Comparison of ENCODE assay signal across 25 cellular contexts in genomic region chr12:47267571-47267970, GRCh38.
DNase-seq lines count a peak whose midpoint lies in the region; ATAC-seq and TF ChIP-seq lines count a peak whose summit lies in the region.
"Had no signal": no experiment of that assay in that cellular context is flagged by ENCODE, and none has a peak within 500 bp of the region (broad histone marks: within the 10 kb centered on the region; RNA-seq: fewer than 3 reads in every experiment).

No MANE protein-coding gene starts in this region.

- no peak overlapping the region for H3K27ac Mint-ChIP-seq in effector memory CD8-positive, alpha-beta T cell
- H3K27ac Mint-ChIP-seq: activated CD4-positive, alpha-beta T cell treated with anti-CD3 and anti-CD28 coated beads for 36 hours; activated T-cell treated with anti-CD3 and anti-CD28 coated beads, Interleukin-2, amount 50 U/mL, for 24 hours; dendritic cell treated with granulocyte-macrophage colony-stimulating factor and Interleukin-4, amounts not matched to agents 40 ng/mL and 50 ng/mL, for 4 days; natural killer cell had no signal

- H3F3A ChIP-seq in PC-9 (ENCODE audit: insufficient read depth, low read depth), result peaks cover 35% of the 10 kb centered on the region

- CTCF ChIA-PET in PC-9 (lab: Charles Lee), result interaction anchor here (0.6 kb wide), 1 partner anchor 504 kb away, joined by 3 read pairs; no protein-coding TSS in a partner anchor

- no peaks in the 10 kb centered on the region for H3K36me3 Mint-ChIP-seq in effector memory CD8-positive, alpha-beta T cell (ENCODE audit: insufficient read depth)
- H3K36me3 Mint-ChIP-seq: natural killer cell had no signal

- H3K4me3 ChIP-seq in PC-9, result no peak overlapping the region
- H3K4me3 ChIP-seq in prostate gland, result no peak overlapping the region
- H3K4me3 ChIP-seq: cardiac muscle cell, heart right ventricle had no signal

- H3K36me3 ChIP-seq in PC-9 (ENCODE audit: low read depth), result no peaks in the 10 kb centered on the region
- no peaks in the 10 kb centered on the region for H3K36me3 ChIP-seq in prostate gland
- H3K36me3 ChIP-seq: cardiac muscle cell, heart right ventricle had no signal

- POLR2A ChIA-PET in PC-9 (lab: Charles Lee; ENCODE audit: unreplicated experiment), result interaction anchor here (0.8 kb wide), 1 partner anchor 122 kb away, joined by 6 read pairs; no protein-coding TSS in a partner anchor

- ATAC-seq in HG02970 (IDR thresholded peaks at IDR 0.05; ENCODE audit: low FRiP score, unreplicated experiment), result no peak
- no peak for ATAC-seq in effector memory CD8-positive, alpha-beta T cell (replicated peaks)
- ATAC-seq: activated CD4-positive, alpha-beta T cell treated with anti-CD3 and anti-CD28 coated beads for 36 hours; heart right ventricle; natural killer cell had no signal

- H2AFZ ChIP-seq in PC-9, result no peak overlapping the region

- DNase-seq in EH (ENCODE audit: low read depth) (peak; percentile 79), PC-9 (no peak), epithelial cell of prostate (ENCODE audit: low read depth, low spot score) (peak; percentile 90), prostate gland (ENCODE audit: low spot score) (peak; percentile 21), GM20000 (ENCODE audit: low spot score) (no peak), HuH-7.5 (ENCODE audit: low spot score) (no peak)
- DNase-seq in effector memory CD8-positive, alpha-beta T cell, result no peak
- DNase-seq: ACHN; activated CD4-positive, alpha-beta T cell treated with anti-CD3 and anti-CD28 coated beads for 36 hours; activated CD8-positive, alpha-beta memory T cell treated with anti-CD3 and anti-CD28 coated beads for 24 hours; activated T-cell treated with anti-CD3 and anti-CD28 coated beads, Interleukin-2, amount 50 U/mL, for 24 hours; C1 segment of cervical spinal cord; GOT3; heart right ventricle; KG1; MV-4-11; natural killer cell; NCI-H1694 treated with DMSO at 0.1 percent for 48 hours; NCI-H2171 treated with DMSO at 0.1 percent for 48 hours; NCI-H526; retina; T-helper 2 cell had no signal

- H3K27me3 Mint-ChIP-seq in effector memory CD8-positive, alpha-beta T cell, result no peaks in the 10 kb centered on the region
- H3K27me3 Mint-ChIP-seq: activated CD4-positive, alpha-beta T cell treated with anti-CD3 and anti-CD28 coated beads for 36 hours; activated T-cell treated with anti-CD3 and anti-CD28 coated beads, Interleukin-2, amount 50 U/mL, for 24 hours had no signal

- no TSS peak for BruUV-seq in PC-9 (replicated peaks; lab: Mats Ljungman, UMichigan)

- peaks cover 45% of the 10 kb centered on the region for H3K4me1 ChIP-seq in PC-9 (replicated peaks; ENCODE audit: insufficient read depth)
- H3K4me1 ChIP-seq in prostate gland (replicated peaks), result no peaks in the 10 kb centered on the region
- H3K4me1 ChIP-seq: heart right ventricle had no signal

- no peaks in the 10 kb centered on the region for H4K20me1 ChIP-seq in PC-9 (ENCODE audit: insufficient read depth)

- H3K27ac ChIP-seq in PC-9 (0 out of 2 replicates have a peak overlapping the region, but pooled peaks have one; percentile 6), epithelial cell of prostate (peak overlapping the region; percentile 100), prostate gland (no peak overlapping the region)
- H3K27ac ChIP-seq: cardiac muscle cell, heart right ventricle had no signal

- no peaks in the 10 kb centered on the region for H3K9me2 ChIP-seq in PC-9 (ENCODE audit: insufficient read depth)

- TF ChIP-seq CTCF in PC-9 (conservative IDR thresholded peaks at IDR 0.05) (no peak), prostate gland (IDR thresholded peaks at IDR 0.05) (no peak), GM20000 (IDR thresholded peaks at IDR 0.05; ENCODE audit: extremely low read depth, missing control alignments) (no peak)

- no peak for TF ChIP-seq POLR2A in prostate gland (IDR thresholded peaks at IDR 0.05)

- H3K4me1 Mint-ChIP-seq in effector memory CD8-positive, alpha-beta T cell (ENCODE audit: low read depth in 2 of 2), result peaks cover 31 to 32% of the 10 kb centered on the region in 2 donors

- no peak overlapping the region for H3K4me3 Mint-ChIP-seq in effector memory CD8-positive, alpha-beta T cell
- H3K4me3 Mint-ChIP-seq: activated CD4-positive, alpha-beta T cell treated with anti-CD3 and anti-CD28 coated beads for 36 hours; activated T-cell treated with anti-CD3 and anti-CD28 coated beads, Interleukin-2, amount 50 U/mL, for 24 hours; dendritic cell treated with granulocyte-macrophage colony-stimulating factor and Interleukin-4, amounts not matched to agents 40 ng/mL and 50 ng/mL, for 4 days; natural killer cell had no signal

- no peaks in the 10 kb centered on the region for H3K9me3 Mint-ChIP-seq in effector memory CD8-positive, alpha-beta T cell
- H3K9me3 Mint-ChIP-seq: natural killer cell had no signal

- H3K9me3 ChIP-seq in PC-9 (ENCODE audit: insufficient read depth, low read depth) (peaks cover 21% of the 10 kb centered on the region), prostate gland (no peaks in the 10 kb centered on the region)
- H3K9me3 ChIP-seq: heart right ventricle had no signal

- no peaks in the 10 kb centered on the region for H3K27me3 ChIP-seq in PC-9 (ENCODE audit: insufficient read depth, low read depth)
- no peaks in the 10 kb centered on the region for H3K27me3 ChIP-seq in prostate gland (replicated peaks; ENCODE audit: insufficient read depth)
- H3K27me3 ChIP-seq: cardiac muscle cell had no signal

- no peak overlapping the region for H3K4me2 ChIP-seq in PC-9

- 57% methylated on average over 4 of the region's 4 CpGs for WGBS in prostate gland

- intact Hi-C loops in PC-9 (cut with micrococcal nuclease; ENCODE audit: unreplicated experiment), result no loop called here
- intact Hi-C loops in prostate gland (cut with DNase I), result no loop called here

- no peaks in the 10 kb centered on the region for H3K79me2 ChIP-seq in PC-9 (ENCODE audit: low read depth)

Comparison
In these comparisons a context has a peak if more than half of its experiments do, and no peak if none do; other contexts are left out.
1. DNase-seq: peak in EH (single experiment), epithelial cell of prostate (single experiment) and prostate gland (single experiment); none in PC-9 (0 of 2), GM20000 (single experiment), HuH-7.5 (single experiment) and effector memory CD8-positive, alpha-beta T cell (0 of 3).
2. H3K27ac ChIP-seq: peak in PC-9 (single experiment) and epithelial cell of prostate (single experiment); none in prostate gland (0 of 2).